ENCODE assay signal across 1 cellular context in genomic region chr12:48957141-48958048, GRCh38.
A peak's percentile ranks its signal among the peaks of the same experiment; 100 is the strongest.
TF ChIP-seq lines count a peak whose summit lies in the region.

TSS of gene ARF3 (minus strand) at chr12:48957487. CDS start at chr12:48941095, 16,392 bp downstream.

TF ChIP-seq in HEK293, 187 proteins besides CTCF, POLR2A, EP300 and RAD21 (continued from another document and continues in another):
- no peak; the same call in 1 of the 2 replicates for TF ChIP-seq ZNF513 (tag by site-specific recombination; IDR thresholded peaks at IDR 0.05)
- no peak; the same call in 1 of the 2 replicates for TF ChIP-seq ZBTB48 (tag by site-specific recombination; IDR thresholded peaks at IDR 0.05)
- TF ChIP-seq OVOL3 (tag by site-specific recombination; IDR thresholded peaks at IDR 0.05), result no peak
- TF ChIP-seq ZNF488 (tag by site-specific recombination; IDR thresholded peaks at IDR 0.05), result no peak
- no peak for TF ChIP-seq BCL11B (tag by site-specific recombination; IDR thresholded peaks at IDR 0.05; ENCODE audit: low read depth)
- no peak for TF ChIP-seq ZNF175 (tag by site-specific recombination; IDR thresholded peaks at IDR 0.05)
- no peak for TF ChIP-seq ZNF169 (tag by site-specific recombination; IDR thresholded peaks at IDR 0.05)
- TF ChIP-seq ZNF394 (tag by site-specific recombination; IDR thresholded peaks at IDR 0.05; ENCODE audit: borderline replicate concordance), result peak; percentile 61; the same call in 1 of the 2 replicates
- TF ChIP-seq ZNF645 (tag by site-specific recombination; IDR thresholded peaks at IDR 0.05), result no peak
- TF ChIP-seq PRDM2 (tag by site-specific recombination; IDR thresholded peaks at IDR 0.05; ENCODE audit: borderline replicate concordance), result no peak
- TF ChIP-seq ZNF549 (tag by site-specific recombination; IDR thresholded peaks at IDR 0.05), result no peak
- no peak for TF ChIP-seq ZNF37A (tag by site-specific recombination; IDR thresholded peaks at IDR 0.05)
- no peak for TF ChIP-seq ZNF768 (tag by site-specific recombination; IDR thresholded peaks at IDR 0.05)
- TF ChIP-seq ZBTB6 (tag by site-specific recombination; IDR thresholded peaks at IDR 0.05), result peak; percentile 100
- no peak for TF ChIP-seq ELK4 (IDR thresholded peaks at IDR 0.05; ENCODE audit: borderline replicate concordance, low read depth, low read length)
- no peak for TF ChIP-seq ZNF311 (tag by site-specific recombination; IDR thresholded peaks at IDR 0.05; ENCODE audit: borderline replicate concordance)
- TF ChIP-seq SP7 (tag by site-specific recombination; IDR thresholded peaks at IDR 0.05), result peak; percentile 60
- no peak for TF ChIP-seq AEBP2 (tag by site-specific recombination; IDR thresholded peaks at IDR 0.05; ENCODE audit: borderline replicate concordance)
- no peak for TF ChIP-seq ZNF596 (tag by site-specific recombination; IDR thresholded peaks at IDR 0.05)
- peak; percentile 76 for TF ChIP-seq HIC1 (tag by site-specific recombination; IDR thresholded peaks at IDR 0.05)
- no peak for TF ChIP-seq ZBTB49 (tag by site-specific recombination; IDR thresholded peaks at IDR 0.05; ENCODE audit: low read depth)
- no peak for TF ChIP-seq ZNF510 (tag by site-specific recombination; IDR thresholded peaks at IDR 0.05; ENCODE audit: insufficient replicate concordance)
- TF ChIP-seq ZNF621 (tag by site-specific recombination; IDR thresholded peaks at IDR 0.05), result no peak
- TF ChIP-seq ZNF658 (tag by site-specific recombination; IDR thresholded peaks at IDR 0.05), result no peak
- no peak for TF ChIP-seq ZNF280C (tag by site-specific recombination; IDR thresholded peaks at IDR 0.05)
- TF ChIP-seq ZNF433 (tag by site-specific recombination; IDR thresholded peaks at IDR 0.05; ENCODE audit: low read depth), result no peak
- TF ChIP-seq ZNF155 (tag by site-specific recombination; IDR thresholded peaks at IDR 0.05), result no peak
- TF ChIP-seq SCRT2 (tag by site-specific recombination; IDR thresholded peaks at IDR 0.05), result peak; percentile 71
- TF ChIP-seq ZSCAN5A (tag by site-specific recombination; IDR thresholded peaks at IDR 0.05), result peak; percentile 52; the same call in 1 of the 2 replicates
- TF ChIP-seq GLI4 (tag by site-specific recombination; IDR thresholded peaks at IDR 0.05), result no peak
- TF ChIP-seq ZNF335 (tag by site-specific recombination; conservative IDR thresholded peaks at IDR 0.05), result peak; percentile 73
- TF ChIP-seq ZNF701 (tag by site-specific recombination; IDR thresholded peaks at IDR 0.05), result no peak
